ENCODE assay signal across 12 cellular contexts in genomic region chr3:129554356-129555120, GRCh38. TPM values are rescaled to one million over a fixed set of nuclear protein-coding genes. Genes with fewer than 3 reads are reported as not detected.
DNase-seq lines count a peak whose midpoint lies in the region; ATAC-seq, FAIRE-seq and TF ChIP-seq lines count a peak whose summit lies in the region.
"Had no signal": no experiment of that assay in that cellular context is flagged by ENCODE, and none has a peak within 500 bp of the region (broad histone marks: within the 10 kb centered on the region; RNA-seq: fewer than 3 reads in every experiment).

No MANE protein-coding gene starts in this region.

- peaks cover 0 to 1% of the 10 kb centered on the region in 2 experiments for H4K20me1 ChIP-seq in H1 (replicated peaks in 1 of 2; ENCODE audit: control insufficient read depth in 1 of 2, insufficient read depth in 2 of 2, low read length in 2 of 2)

- H4K91ac ChIP-seq in H1 (replicated peaks; ENCODE audit: insufficient read length, low read length): no peak overlapping the region

- no peak overlapping the region for H4K8ac ChIP-seq in H1 (ENCODE audit: extremely low read depth, insufficient read depth, low read length)

- H3K4me1 Mint-ChIP-seq in stimulated activated memory B cell treated with anti-CD40 and anti-IgM and Interleukin-4, amounts not matched to agents 10 μg/mL and 1 μg/mL and 100 μg/mL, for 72 hours: peaks cover 29% of the 10 kb centered on the region

- ATAC-seq in stimulated activated memory B cell treated with anti-CD40 and anti-IgM and Interleukin-4, amounts not matched to agents 10 μg/mL and 1 μg/mL and 100 μg/mL, for 72 hours: no peak
- ATAC-seq in GM21737 (IDR thresholded peaks at IDR 0.05; ENCODE audit: unreplicated experiment) (no peak), HG03025 (IDR thresholded peaks at IDR 0.05; ENCODE audit: low FRiP score, unreplicated experiment) (no peak)

- peaks cover 22% of the 10 kb centered on the region for H3K27me3 Mint-ChIP-seq in stimulated activated memory B cell treated with anti-CD40 and anti-IgM and Interleukin-4, amounts not matched to agents 10 μg/mL and 1 μg/mL and 100 μg/mL, for 72 hours

- no peaks in the 10 kb centered on the region for H3K36me3 Mint-ChIP-seq in stimulated activated memory B cell treated with anti-CD40 and anti-IgM and Interleukin-4, amounts not matched to agents 10 μg/mL and 1 μg/mL and 100 μg/mL, for 72 hours

- TF ChIP-seq POLR2A in H1 (IDR thresholded peaks at IDR 0.05; ENCODE audit: control extremely low read depth in 1 of 2, low read depth in 2 of 2, low read length in 2 of 2) (no peak), ovary (IDR thresholded peaks at IDR 0.05) (no peak)

- H3K79me2 ChIP-seq in H1 (ENCODE audit: control insufficient read depth in 1 of 2, insufficient read depth in 2 of 2, low read length in 2 of 2): no peaks in the 10 kb centered on the region

- intact Hi-C loops in ovary (cut with DNase I): no loop called here

- no peaks in the 10 kb centered on the region for H3K9me3 ChIP-seq in HEK293 (ENCODE audit: control insufficient read depth, insufficient read depth, low read depth, low read length)
- no peaks in the 10 kb centered on the region for H3K9me3 ChIP-seq in NT2/D1 (ENCODE audit: insufficient read depth, low read length)
- H3K9me3 ChIP-seq in H1 (ENCODE audit: insufficient read depth in 2 of 2, low read depth in 1 of 2, low read length in 1 of 2): no peaks in the 10 kb centered on the region
- no peaks in the 10 kb centered on the region for H3K9me3 ChIP-seq in ovary

- no peak overlapping the region for H3K4me2 ChIP-seq in H1 (ENCODE audit: insufficient read depth in 1 of 2, low read depth in 2 of 2, low read length in 2 of 2)

- no peaks in the 10 kb centered on the region for H3K4me1 ChIP-seq in HEK293 (ENCODE audit: control insufficient read depth, insufficient read depth, low read length)
- peaks cover 32% of the 10 kb centered on the region for H3K4me1 ChIP-seq in NT2/D1 (ENCODE audit: insufficient read depth, insufficient read length)
- H3K4me1 ChIP-seq in H1 (replicated peaks in 1 of 4; ENCODE audit: control insufficient read depth in 3 of 4, insufficient read depth in 4 of 4, low read length in 3 of 4): peaks cover 3 to 22% (median 11%) of the 10 kb centered on the region in 4 experiments
- peaks cover 16% of the 10 kb centered on the region for H3K4me1 ChIP-seq in ovary (ENCODE audit: insufficient read depth)

- H3K4ac ChIP-seq in H1 (replicated peaks; ENCODE audit: insufficient read length, low read depth, low read length): no peak overlapping the region

- H3K9me3 Mint-ChIP-seq in stimulated activated memory B cell treated with anti-CD40 and anti-IgM and Interleukin-4, amounts not matched to agents 10 μg/mL and 1 μg/mL and 100 μg/mL, for 72 hours: no peaks in the 10 kb centered on the region

- H2BK20ac ChIP-seq in H1 (ENCODE audit: low read length): 0 out of 2 replicates have a peak overlapping the region, but pooled peaks have one; percentile 34

- H2BK15ac ChIP-seq in H1 (ENCODE audit: low read length): 0 out of 2 replicates have a peak overlapping the region, but pooled peaks have one; percentile 31

- no peak for FAIRE-seq in H1 (lab: Jason Lieb, UNC)

- H3K27ac ChIP-seq in HEK293 (ENCODE audit: extremely low read depth, low read depth, low read length) (no peak overlapping the region), H1 (ENCODE audit: low read depth, low read length) (no peak overlapping the region), ovary (peak overlapping the region; percentile 64 to 66)

- DNase-seq in NT2/D1 (ENCODE audit: low read depth, low spot score) (no peak), H1 (ENCODE audit: low read depth in 1 of 2, low spot score in 2 of 2) (no peak), ovary (peak in 2 of 5 donors; percentile 63 to 76), amniotic stem cell (lab: John Stamatoyannopoulos, UW) (no peak)
- DNase-seq: COR-L47, mammary epithelial cell, NCI-H146 had no signal

- H2BK120ac ChIP-seq in H1 (replicated peaks; ENCODE audit: low read depth, low read length): no peak overlapping the region

- no peak for TF ChIP-seq EP300 in H1 (IDR thresholded peaks at IDR 0.05; ENCODE audit: borderline replicate concordance in 1 of 2, low read depth in 2 of 2, low read length in 2 of 2)
- no peak for TF ChIP-seq EP300 in ovary (IDR thresholded peaks at IDR 0.05)

- H2BK5ac ChIP-seq in H1 (ENCODE audit: low read depth, low read length): 0 out of 2 replicates have a peak overlapping the region, but pooled peaks have one; percentile 44

- TF ChIP-seq CTCF in HEK293 (tag by site-specific recombination; IDR thresholded peaks at IDR 0.05) (no peak), H1 (IDR thresholded peaks at IDR 0.05; ENCODE audit: control extremely low read depth in 1 of 3, insufficient read depth in 1 of 3, low read depth in 1 of 3, low read length in 3 of 3) (no peak), ovary (IDR thresholded peaks at IDR 0.05) (no peak)

- no peak overlapping the region for H3K23ac ChIP-seq in H1 (ENCODE audit: insufficient read length)

- H3K14ac ChIP-seq in H1 (ENCODE audit: insufficient read length): no peak overlapping the region

- POLR2A ChIA-PET in HEK293 (lab: Yijun Ruan, JAX): interaction anchor here (0.6 kb wide), 1 partner anchor 85 kb away, joined by 8 read pairs; no protein-coding TSS in a partner anchor
- POLR2A ChIA-PET in H1 (lab: Charles Lee; ENCODE audit: partially characterized antibody): interaction anchor here (0.6 to 1.2 kb wide), 5 partner anchors 11 to 486 kb away, joined by 3 to 5 read pairs (median 4); a partner anchor contains a TSS

- H3K9ac ChIP-seq in NT2/D1 (ENCODE audit: insufficient read length, low read depth) (peak overlapping the region; percentile 0), H1 (replicated peaks in 1 of 4; ENCODE audit: extremely low read depth in 1 of 4, low read depth in 3 of 4, low read length in 3 of 4) (no peak overlapping the region; a peak in 1 of 7 replicates)

- H3K36me3 ChIP-seq in HEK293 (ENCODE audit: control insufficient read depth in 2 of 2, insufficient read depth in 1 of 2, low read length in 2 of 2) (peaks cover 0 to 30% of the 10 kb centered on the region in 2 experiments; a peak in 1 of 3 replicates), NT2/D1 (ENCODE audit: insufficient read depth, insufficient read length, low read length) (peaks cover 78% of the 10 kb centered on the region), H1 (ENCODE audit: control insufficient read depth in 2 of 4, insufficient read depth in 4 of 4, low read length in 3 of 4) (no peaks in the 10 kb centered on the region), ovary (no peaks in the 10 kb centered on the region)

- no peaks in the 10 kb centered on the region for H3K27me3 ChIP-seq in NT2/D1 (ENCODE audit: insufficient read depth, insufficient read length)
- no peaks in the 10 kb centered on the region; a peak in 1 of 7 replicates for H3K27me3 ChIP-seq in H1 (replicated peaks in 1 of 4; ENCODE audit: control insufficient read depth in 3 of 4, extremely low read depth in 1 of 4, insufficient read depth in 3 of 4, low read length in 3 of 4)
- no peaks in the 10 kb centered on the region for H3K27me3 ChIP-seq in ovary

- no peaks in the 10 kb centered on the region for H3K23me2 ChIP-seq in H1 (ENCODE audit: low read depth, low read length)

- no peak overlapping the region for H3K18ac ChIP-seq in H1 (ENCODE audit: extremely low read depth, low read length)

- H2AK5ac ChIP-seq in H1 (ENCODE audit: low read depth, low read length): 0 out of 2 replicates have a peak overlapping the region, but pooled peaks have one; percentile 34

- WGBS in H1 (ENCODE audit: extremely low coverage in 1 of 2, insufficient coverage in 1 of 2, insufficient read length in 1 of 2, insufficient replicate concordance in 2 of 2, low coverage in 1 of 2, low lambda C conversion rate in 2 of 2, missing lambda C conversion rate in 1 of 2), 2 experiments: 79% methylated on average over 12 of the region's 12 CpGs; no CpG with 5 or more reads in 1 of the 2 experiments
- WGBS in ovary, 3 donors: 11 to 31% (median 21%) methylated on average over 12 of the region's 12 CpGs

- CTCF ChIA-PET in HEK293 (lab: Yijun Ruan, JAX) (interaction anchor here (0.6 to 1.0 kb wide), 3 partner anchors 53 to 64 kb away, joined by 3 read pairs; no protein-coding TSS in a partner anchor), H1 (lab: Charles Lee; ENCODE audit: partially characterized antibody) (interaction anchor here (0.8 to 11.3 kb wide), 11 partner anchors 11 to 186 kb away, joined by 3 to 93 read pairs (median 3); partner anchors contain the start of genes H1-8 and RHO)

- TF ChIP-seq RAD21 in H1 (IDR thresholded peaks at IDR 0.05 in 1 of 2, conservative IDR thresholded peaks at IDR 0.05 in 1 of 2; ENCODE audit: low read depth in 2 of 2, low read length in 2 of 2): no peak

- H2BK12ac ChIP-seq in H1 (ENCODE audit: low read depth, low read length): peak overlapping the region; percentile 17; the same call in 1 of the 2 replicates

- no peak overlapping the region for H3K56ac ChIP-seq in H1 (replicated peaks; ENCODE audit: insufficient read length, low read depth, low read length)

- H3K4me3 ChIP-seq in HEK293 (ENCODE audit: low read depth, low read length): no peak overlapping the region
- H3K4me3 ChIP-seq in NT2/D1 (ENCODE audit: insufficient read length, low read depth): no peak overlapping the region
- H3K4me3 ChIP-seq in H1 (ENCODE audit: extremely low read depth in 1 of 4, insufficient read depth in 2 of 4, low read depth in 3 of 4, low read length in 4 of 4): no peak overlapping the region
- H3K4me3 ChIP-seq in ovary: no peak overlapping the region

- no peaks in the 10 kb centered on the region for H3K79me1 ChIP-seq in H1 (ENCODE audit: low read depth, low read length)

- no peak overlapping the region for H2AFZ ChIP-seq in H1 (ENCODE audit: low read length)

- H3K4me3 Mint-ChIP-seq in stimulated activated memory B cell treated with anti-CD40 and anti-IgM and Interleukin-4, amounts not matched to agents 10 μg/mL and 1 μg/mL and 100 μg/mL, for 72 hours: no peak overlapping the region

- no peak overlapping the region for H3K27ac Mint-ChIP-seq in stimulated activated memory B cell treated with anti-CD40 and anti-IgM and Interleukin-4, amounts not matched to agents 10 μg/mL and 1 μg/mL and 100 μg/mL, for 72 hours

- no peak overlapping the region for H4K5ac ChIP-seq in H1 (ENCODE audit: insufficient read length, low read depth, low read length)

RNA-seq across cellular contexts. Expression of gene H1-8, which starts 11.6 kb away (rescaled TPM):
- total RNA-seq in H1 (2021; fragmentation: NEBNext Ultra II Directional; extraction: Animal tissue kit (Norgen Biotek cat#: 25700)): not detected in 2 replicates
- polyA plus RNA-seq in H1 (2011; rRNA removed): not detected in 2 replicates
- polyA plus RNA-seq in H1 (2011; cell fraction: cytosol; rRNA removed): not detected
- polyA plus RNA-seq in H1 (2011; cell fraction: nucleus; rRNA removed): not detected
- polyA plus RNA-seq in H1 (2012, experiment 1 of 2): not detected in 4 replicates
- not detected for polyA plus RNA-seq in H1 (2012, experiment 2 of 2)
- polyA plus RNA-seq in H1 (2013, experiment 1 of 2): not detected
- not detected for polyA plus RNA-seq in H1 (2013, experiment 2 of 2)
- polyA minus RNA-seq in H1 (2011; rRNA and poly(A)+ RNA removed): not detected in 2 replicates
- not detected for polyA minus RNA-seq in H1 (2011; cell fraction: cytosol; rRNA and poly(A)+ RNA removed)
- not detected for polyA minus RNA-seq in H1 (2011; cell fraction: nucleus; rRNA and poly(A)+ RNA removed)
- not detected for total RNA-seq in ovary
- under 1 TPM in 1 of 2 donors, not detected in 1; 0.27 TPM for polyA plus RNA-seq in ovary
- total RNA-seq: mammary epithelial cell, ureter had no signal
- polyA plus RNA-seq: mammary epithelial cell had no signal

RNA-seq across cellular contexts. Expression of gene RHO, which starts 26.1 kb away (rescaled TPM):
- not detected in 2 replicates for total RNA-seq in H1 (2021; fragmentation: NEBNext Ultra II Directional; extraction: Animal tissue kit (Norgen Biotek cat#: 25700))
- polyA plus RNA-seq in H1 (2011; rRNA removed) (not detected in 2 replicates), ovary (not detected)
- not detected for polyA plus RNA-seq in H1 (2011; cell fraction: cytosol; rRNA removed)
- not detected for polyA plus RNA-seq in H1 (2011; cell fraction: nucleus; rRNA removed)
- not detected in 4 replicates for polyA plus RNA-seq in H1 (2012, experiment 1 of 2)
- not detected for polyA plus RNA-seq in H1 (2012, experiment 2 of 2)
- polyA plus RNA-seq in H1 (2013, experiment 1 of 2): not detected
- not detected for polyA plus RNA-seq in H1 (2013, experiment 2 of 2)
- not detected in 2 replicates for polyA minus RNA-seq in H1 (2011; rRNA and poly(A)+ RNA removed)
- not detected for polyA minus RNA-seq in H1 (2011; cell fraction: cytosol; rRNA and poly(A)+ RNA removed)
- 0.20 TPM for polyA minus RNA-seq in H1 (2011; cell fraction: nucleus; rRNA and poly(A)+ RNA removed)
- total RNA-seq in ovary: under 1 TPM in 2 of 7 donors, not detected in 5; 0.13 to 0.24 TPM
- total RNA-seq: mammary epithelial cell, ureter had no signal
- polyA plus RNA-seq: mammary epithelial cell had no signal

RNA-seq across cellular contexts. Expression of gene PLXND1, which starts 51.9 kb away (rescaled TPM):
- 60.2 and 66.4 TPM in 2 replicates for total RNA-seq in H1 (2021; fragmentation: NEBNext Ultra II Directional; extraction: Animal tissue kit (Norgen Biotek cat#: 25700))
- polyA plus RNA-seq in H1 (2011; rRNA removed) (17.7 and 21.7 TPM in 2 replicates), ovary (100 to 1,000 TPM in 1 of 2 donors, 10 to 100 TPM in 1; 55.2 to 120 TPM)
- 18.6 TPM for polyA plus RNA-seq in H1 (2011; cell fraction: cytosol; rRNA removed)
- 82.4 TPM for polyA plus RNA-seq in H1 (2011; cell fraction: nucleus; rRNA removed)
- polyA plus RNA-seq in H1 (2012, experiment 1 of 2): 31.8 to 69.1 TPM (median 54.8 TPM) in 4 replicates
- polyA plus RNA-seq in H1 (2012, experiment 2 of 2): 41.9 TPM
- 103 TPM for polyA plus RNA-seq in H1 (2013, experiment 1 of 2)
- 99.8 TPM for polyA plus RNA-seq in H1 (2013, experiment 2 of 2)
- 28.1 and 28.5 TPM in 2 replicates for polyA minus RNA-seq in H1 (2011; rRNA and poly(A)+ RNA removed)
- 23.0 TPM for polyA minus RNA-seq in H1 (2011; cell fraction: cytosol; rRNA and poly(A)+ RNA removed)
- polyA minus RNA-seq in H1 (2011; cell fraction: nucleus; rRNA and poly(A)+ RNA removed): 22.9 TPM
- 100 to 1,000 TPM in 1 of 7 donors, 10 to 100 TPM in 6; 21.6 to 111 (median 57.1) TPM for total RNA-seq in ovary

Comparison
In these comparisons a context has a peak if more than half of its experiments do, and no peak if none do; other contexts are left out.
1. H3K27ac ChIP-seq: peak in ovary (2 of 2); none in HEK293 (single experiment) and H1 (single experiment).